ENCODE assay signal across 8 cellular contexts in the genomic region with DNA sequence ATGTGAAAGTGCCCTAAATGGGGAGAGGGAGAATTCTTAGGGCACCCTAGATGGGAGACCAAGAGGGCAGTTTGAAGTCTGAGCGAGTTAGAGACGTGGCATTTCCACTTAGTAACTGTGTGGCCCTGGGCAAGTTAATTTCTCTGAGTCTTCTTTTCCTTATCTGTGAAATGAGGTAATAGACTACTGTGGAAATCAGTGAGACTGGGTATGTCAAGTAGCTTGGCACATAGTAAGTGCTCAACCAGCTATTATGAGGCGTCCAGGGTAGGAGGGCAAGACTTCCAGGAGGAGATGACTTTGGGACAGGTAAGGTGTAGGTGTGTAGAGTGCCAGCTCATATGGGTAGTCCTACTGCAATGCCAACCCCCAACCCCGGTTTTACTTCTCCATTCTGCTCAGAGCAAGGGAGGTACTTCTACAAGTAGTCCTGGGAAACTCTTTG. TPM values are rescaled to one million over a fixed set of nuclear protein-coding genes. Genes with fewer than 3 reads are reported as not detected.
DNase-seq lines count a peak whose midpoint lies in the region; ATAC-seq and TF ChIP-seq lines count a peak whose summit lies in the region.

No MANE protein-coding gene starts in this region.

- no peaks in the 10 kb centered on the region for H3K9me3 Mint-ChIP-seq in activated CD8-positive, alpha-beta T cell treated with anti-CD3 and anti-CD28 coated beads, Interleukin-2, amount 10 ng/mL, durations not matched to agents 7 days and 5 days (ENCODE audit: insufficient read depth)

- no peaks in the 10 kb centered on the region for H3K36me3 ChIP-seq in heart right ventricle

- POLR2A ChIA-PET in activated CD8-positive, alpha-beta T cell treated with anti-CD3 and anti-CD28 coated beads, Interleukin-2, amount 10 ng/mL, durations not matched to agents 7 days and 5 days (lab: Charles Lee) = interaction anchor here (0.7 to 1.9 kb wide), 5 partner anchors 20 to 230 kb away, joined by 3 to 5 read pairs (median 3); no protein-coding TSS in a partner anchor

- peak overlapping the region; percentile 87 for H3K4me3 Mint-ChIP-seq in activated CD8-positive, alpha-beta T cell treated with anti-CD3 and anti-CD28 coated beads, Interleukin-2, amount 10 ng/mL, durations not matched to agents 7 days and 5 days

- ATAC-seq in GM19035 (IDR thresholded peaks at IDR 0.05; ENCODE audit: unreplicated experiment) = peak; percentile 62
- peak; percentile 73 for ATAC-seq in HG03432 (IDR thresholded peaks at IDR 0.05; ENCODE audit: unreplicated experiment)
- peak; percentile 24 for ATAC-seq in activated CD8-positive, alpha-beta T cell treated with anti-CD3 and anti-CD28 coated beads, Interleukin-2, amount 10 ng/mL, durations not matched to agents 7 days and 5 days
- no peak for ATAC-seq in heart right ventricle

- H3K9me3 ChIP-seq in heart right ventricle = peaks cover 0 to 4% (median 0%) of the 10 kb centered on the region in 11 donors

- peaks cover 33% of the 10 kb centered on the region for H3K4me1 Mint-ChIP-seq in activated CD8-positive, alpha-beta T cell treated with anti-CD3 and anti-CD28 coated beads, Interleukin-2, amount 10 ng/mL, durations not matched to agents 7 days and 5 days (ENCODE audit: low read depth)

- H3K36me3 Mint-ChIP-seq in activated CD8-positive, alpha-beta T cell treated with anti-CD3 and anti-CD28 coated beads, Interleukin-2, amount 10 ng/mL, durations not matched to agents 7 days and 5 days (ENCODE audit: low read depth) = peaks cover 10% of the 10 kb centered on the region

- no peaks in the 10 kb centered on the region for H3K27me3 ChIP-seq in heart right ventricle

- peak overlapping the region; percentile 11 to 92 (median 83) for H3K27ac ChIP-seq in heart right ventricle
- H3K27ac ChIP-seq in skin epidermis = peak overlapping the region in 19 of 21 experiments; percentile 52 to 88 (median 80)

- whole genome bisulfite sequencing in heart right ventricle, 2 donors = 55 to 67% methylated on average over 4 of the region's 4 CpGs

- CTCF ChIA-PET in activated CD8-positive, alpha-beta T cell treated with anti-CD3 and anti-CD28 coated beads, Interleukin-2, amount 10 ng/mL, durations not matched to agents 7 days and 5 days (lab: Charles Lee) = interaction anchor here (0.9 kb wide), 1 partner anchor 46 kb away, joined by 3 read pairs; no protein-coding TSS in a partner anchor

- TF ChIP-seq CTCF in heart right ventricle (IDR thresholded peaks at IDR 0.05) = no peak

- intact Hi-C loops in heart right ventricle (cut with DNase I) = loop anchor here in 2 of 10 donors (5.0 to 10.0 kb wide), 3 partner anchors 54 to 79 kb away; a partner anchor contains a TSS

- peaks cover 0 to 34% (median 24%) of the 10 kb centered on the region in 9 donors for H3K4me1 ChIP-seq in heart right ventricle

- H3K4me3 ChIP-seq in heart right ventricle = peak overlapping the region; percentile 68 to 99 (median 92)
- peak overlapping the region; percentile 69 to 90 (median 78) for H3K4me3 ChIP-seq in skin epidermis

- DNase-seq in AML-193 (lab: John Stamatoyannopoulos, UW) = peak; percentile 42 to 49
- peak; percentile 32 for DNase-seq in activated CD8-positive, alpha-beta T cell treated with anti-CD3 and anti-CD28 coated beads, Interleukin-2, amount 10 ng/mL, durations not matched to agents 7 days and 5 days
- no peak for DNase-seq in heart right ventricle
- no peak for DNase-seq in KG1 (lab: John Stamatoyannopoulos, UW)
- no peak for DNase-seq in DMS153 (lab: John Stamatoyannopoulos, UW)

- peak overlapping the region; percentile 87 for H3K27ac Mint-ChIP-seq in activated CD8-positive, alpha-beta T cell treated with anti-CD3 and anti-CD28 coated beads, Interleukin-2, amount 10 ng/mL, durations not matched to agents 7 days and 5 days

- no peaks in the 10 kb centered on the region for H3K27me3 Mint-ChIP-seq in activated CD8-positive, alpha-beta T cell treated with anti-CD3 and anti-CD28 coated beads, Interleukin-2, amount 10 ng/mL, durations not matched to agents 7 days and 5 days (ENCODE audit: low read depth)

RNA-seq across cellular contexts. Expression of a gene that starts 0.8 kb away (rescaled TPM):
- 10 to 100 TPM; 15.1 to 16.0 TPM for total RNA-seq in activated CD8-positive, alpha-beta T cell treated with anti-CD3 and anti-CD28 coated beads, Interleukin-2, amount 10 ng/mL, durations not matched to agents 7 days and 5 days
- 10 to 100 TPM in 9 of 10 donors, 1 to 10 TPM in 1; 9.2 to 16.3 (median 11.5) TPM for total RNA-seq in heart right ventricle
- polyA plus RNA-seq in heart right ventricle = 1 to 10 TPM; 4.7 to 8.4 TPM

Comparison
In these comparisons a context has a peak if more than half of its experiments do, and no peak if none do; other contexts are left out.
1. DNase-seq: peak in AML-193 (2 of 2) and activated CD8-positive, alpha-beta T cell treated with anti-CD3 and anti-CD28 coated beads, Interleukin-2, amount 10 ng/mL, durations not matched to agents 7 days and 5 days (single experiment); none in heart right ventricle (0 of 2), KG1 (single experiment) and DMS153 (single experiment).
2. ATAC-seq: peak in GM19035 (single experiment), HG03432 (single experiment) and activated CD8-positive, alpha-beta T cell treated with anti-CD3 and anti-CD28 coated beads, Interleukin-2, amount 10 ng/mL, durations not matched to agents 7 days and 5 days (single experiment); none in heart right ventricle (0 of 8).